In genomic region chr2:179272406-179273192, GRCh38 we compare ENCODE assay signal across 1 cellular context.
TF ChIP-seq lines count a peak whose summit lies in the region.

No MANE protein-coding gene starts in this region.

TF ChIP-seq in HepG2, 621 proteins besides CTCF, POLR2A, EP300 and RAD21 (continued from another document and continues in another):
- peak; percentile 57 for TF ChIP-seq ZMYM4 (CRISPR knock-in tag; IDR thresholded peaks at IDR 0.05)
- TF ChIP-seq SP1 (IDR thresholded peaks at IDR 0.05): no peak
- no peak for TF ChIP-seq SP1 (CRISPR knock-in tag; IDR thresholded peaks at IDR 0.05)
- TF ChIP-seq PBX2 (CRISPR knock-in tag; IDR thresholded peaks at IDR 0.05): no peak
- peak; percentile 58; the same call in 1 of the 2 replicates for TF ChIP-seq ZNF264 (CRISPR knock-in tag; IDR thresholded peaks at IDR 0.05)
- peak; percentile 71; the same call in 1 of the 2 replicates for TF ChIP-seq ZNF792 (CRISPR knock-in tag; IDR thresholded peaks at IDR 0.05)
- peak; percentile 95 for TF ChIP-seq HNF4A (CRISPR knock-in tag; IDR thresholded peaks at IDR 0.05)
- TF ChIP-seq RCOR2 (CRISPR knock-in tag; IDR thresholded peaks at IDR 0.05): peak; percentile 43; the same call in 1 of the 2 replicates
- no peak for TF ChIP-seq ZNF609 (CRISPR knock-in tag; IDR thresholded peaks at IDR 0.05; ENCODE audit: borderline replicate concordance)
- peak; percentile 88; the same call in 1 of the 2 replicates for TF ChIP-seq SIX1 (CRISPR knock-in tag; IDR thresholded peaks at IDR 0.05; ENCODE audit: borderline replicate concordance)
- no peak for TF ChIP-seq ZNF768 (CRISPR knock-in tag; IDR thresholded peaks at IDR 0.05)
- no peak for TF ChIP-seq MED13 (CRISPR knock-in tag; IDR thresholded peaks at IDR 0.05)
- TF ChIP-seq CEBPB (IDR thresholded peaks at IDR 0.05; ENCODE audit: borderline replicate concordance, low read depth, low read length): peak; percentile 26; the same call in 1 of the 2 replicates
- TF ChIP-seq GABPA (IDR thresholded peaks at IDR 0.05; ENCODE audit: low read depth, low read length): no peak
- no peak for TF ChIP-seq GABPA (CRISPR knock-in tag; IDR thresholded peaks at IDR 0.05; ENCODE audit: low read depth)
- peak; percentile 67; the same call in 1 of the 2 replicates for TF ChIP-seq CHD4 (IDR thresholded peaks at IDR 0.05; ENCODE audit: borderline replicate concordance, low read length)
- 0 out of 2 replicates have a peak, but pooled peaks have one; percentile 56 for TF ChIP-seq ZNF710 (CRISPR knock-in tag; IDR thresholded peaks at IDR 0.05; ENCODE audit: borderline replicate concordance)
- TF ChIP-seq PREB (CRISPR knock-in tag; IDR thresholded peaks at IDR 0.05): no peak
- peak; percentile 94 for TF ChIP-seq RXRB (CRISPR knock-in tag; IDR thresholded peaks at IDR 0.05; ENCODE audit: borderline replicate concordance)
- no peak for TF ChIP-seq REPIN1 (CRISPR knock-in tag; IDR thresholded peaks at IDR 0.05; ENCODE audit: borderline replicate concordance, low read depth)
- peak; percentile 80 for TF ChIP-seq KAT8 (CRISPR knock-in tag; IDR thresholded peaks at IDR 0.05)
- TF ChIP-seq ZNF772 (CRISPR knock-in tag; IDR thresholded peaks at IDR 0.05): no peak; the same call in 1 of the 2 replicates
- no peak for TF ChIP-seq STAG1 (CRISPR knock-in tag; IDR thresholded peaks at IDR 0.05)
- no peak for TF ChIP-seq NAIF1 (CRISPR knock-in tag; IDR thresholded peaks at IDR 0.05; ENCODE audit: borderline replicate concordance)
- no peak; the same call in 1 of the 2 replicates for TF ChIP-seq ZHX1 (CRISPR knock-in tag; IDR thresholded peaks at IDR 0.05; ENCODE audit: low read depth)
- TF ChIP-seq ZNF770 (CRISPR knock-in tag; IDR thresholded peaks at IDR 0.05): 0 out of 2 replicates have a peak, but pooled peaks have one; percentile 13
- TF ChIP-seq ZNF879 (CRISPR knock-in tag; IDR thresholded peaks at IDR 0.05): no peak
- peak; percentile 10; the same call in 1 of the 2 replicates for TF ChIP-seq ZNF281 (CRISPR knock-in tag; IDR thresholded peaks at IDR 0.05; ENCODE audit: borderline replicate concordance)
- TF ChIP-seq RBFOX2 (IDR thresholded peaks at IDR 0.05; ENCODE audit: low read depth, low read length): no peak
- TF ChIP-seq YEATS4 (CRISPR knock-in tag; IDR thresholded peaks at IDR 0.05; ENCODE audit: borderline replicate concordance): 0 out of 2 replicates have a peak, but pooled peaks have one; percentile 22
- no peak for TF ChIP-seq JARID2 (CRISPR knock-in tag; IDR thresholded peaks at IDR 0.05; ENCODE audit: insufficient replicate concordance)
- peak; percentile 90 for TF ChIP-seq DPF2 (CRISPR knock-in tag; IDR thresholded peaks at IDR 0.05; ENCODE audit: borderline replicate concordance, low read depth)
- peak; percentile 51; the same call in 1 of the 2 replicates for TF ChIP-seq NCOR1 (IDR thresholded peaks at IDR 0.05; ENCODE audit: borderline replicate concordance, low read length)
- TF ChIP-seq SOX13 (IDR thresholded peaks at IDR 0.05): peak; percentile 36; the same call in 1 of the 2 replicates
- TF ChIP-seq SOX13 (CRISPR knock-in tag; conservative IDR thresholded peaks at IDR 0.05 in 1 of 2, IDR thresholded peaks at IDR 0.05 in 1 of 2): peak in 1 of 2 experiments; percentile 94; a peak in 2 of 4 replicates
- TF ChIP-seq IRF2 (CRISPR knock-in tag; IDR thresholded peaks at IDR 0.05): peak; percentile 63; the same call in 1 of the 2 replicates
- TF ChIP-seq KDM6A (CRISPR knock-in tag; IDR thresholded peaks at IDR 0.05; ENCODE audit: low read depth): peak; percentile 96
- TF ChIP-seq MAF1 (CRISPR knock-in tag; IDR thresholded peaks at IDR 0.05; ENCODE audit: borderline replicate concordance): no peak
- TF ChIP-seq FOXO1 (CRISPR knock-in tag; IDR thresholded peaks at IDR 0.05): peak; percentile 94
